ENCODE assay signal across 1 cellular context in the genomic region with DNA sequence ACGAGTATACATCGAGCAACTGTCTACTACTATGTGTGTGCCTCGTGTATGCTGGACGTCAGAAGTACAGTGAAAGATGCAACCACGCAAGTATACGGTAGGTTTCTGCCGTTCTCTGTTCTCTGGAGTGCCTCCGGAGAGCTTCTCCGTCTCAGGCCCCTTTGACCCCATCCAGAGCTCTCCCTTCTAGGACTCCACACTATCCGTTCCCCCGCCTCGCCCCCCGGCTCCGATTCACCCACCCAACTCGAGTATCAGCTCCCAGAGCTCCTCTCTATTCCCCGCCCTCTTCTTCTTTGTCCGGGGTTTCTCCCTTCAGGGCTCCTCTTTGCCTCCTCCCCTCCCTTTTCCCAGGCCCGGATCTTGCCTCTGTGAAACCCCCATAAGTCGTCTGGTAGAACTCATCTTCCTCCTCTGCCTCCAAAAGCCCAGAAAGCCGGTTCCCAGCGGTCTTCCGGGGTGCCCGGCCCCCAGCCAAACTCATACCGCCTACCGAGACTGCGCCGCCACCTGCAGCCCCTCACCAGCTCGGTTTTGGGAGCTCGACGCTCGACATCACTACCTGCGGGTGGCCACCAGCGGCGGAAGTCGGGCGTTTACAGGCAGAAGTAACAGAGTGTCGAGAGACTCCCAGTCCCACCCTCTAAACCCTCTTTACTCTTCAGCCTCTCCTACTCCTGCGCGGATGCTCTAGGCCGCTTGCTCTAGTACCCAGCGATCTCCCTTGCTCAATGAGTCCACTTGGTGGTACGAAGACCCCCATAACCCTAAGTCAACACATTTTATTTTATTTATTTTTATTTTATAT.
TF ChIP-seq lines count a peak whose summit lies in the region.

A gene with protein sequence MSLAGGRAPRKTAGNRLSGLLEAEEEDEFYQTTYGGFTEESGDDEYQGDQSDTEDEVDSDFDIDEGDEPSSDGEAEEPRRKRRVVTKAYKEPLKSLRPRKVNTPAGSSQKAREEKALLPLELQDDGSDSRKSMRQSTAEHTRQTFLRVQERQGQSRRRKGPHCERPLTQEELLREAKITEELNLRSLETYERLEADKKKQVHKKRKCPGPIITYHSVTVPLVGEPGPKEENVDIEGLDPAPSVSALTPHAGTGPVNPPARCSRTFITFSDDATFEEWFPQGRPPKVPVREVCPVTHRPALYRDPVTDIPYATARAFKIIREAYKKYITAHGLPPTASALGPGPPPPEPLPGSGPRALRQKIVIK (minus strand): TSS at position 560 of the 808 bp plus-strand sequence. CDS start 76 bp downstream, at position 484.

TF ChIP-seq in HepG2, 621 proteins besides CTCF, POLR2A, EP300 and RAD21 (continued from another document and continues in another):
- TF ChIP-seq ARID4A (CRISPR knock-in tag; IDR thresholded peaks at IDR 0.05; ENCODE audit: borderline replicate concordance): peak; percentile 92
- no peak for TF ChIP-seq DZIP1 (CRISPR knock-in tag; IDR thresholded peaks at IDR 0.05)
- TF ChIP-seq EEA1 (CRISPR knock-in tag; IDR thresholded peaks at IDR 0.05; ENCODE audit: borderline replicate concordance): peak; percentile 65; the same call in 1 of the 2 replicates
- TF ChIP-seq, protein P1, sequence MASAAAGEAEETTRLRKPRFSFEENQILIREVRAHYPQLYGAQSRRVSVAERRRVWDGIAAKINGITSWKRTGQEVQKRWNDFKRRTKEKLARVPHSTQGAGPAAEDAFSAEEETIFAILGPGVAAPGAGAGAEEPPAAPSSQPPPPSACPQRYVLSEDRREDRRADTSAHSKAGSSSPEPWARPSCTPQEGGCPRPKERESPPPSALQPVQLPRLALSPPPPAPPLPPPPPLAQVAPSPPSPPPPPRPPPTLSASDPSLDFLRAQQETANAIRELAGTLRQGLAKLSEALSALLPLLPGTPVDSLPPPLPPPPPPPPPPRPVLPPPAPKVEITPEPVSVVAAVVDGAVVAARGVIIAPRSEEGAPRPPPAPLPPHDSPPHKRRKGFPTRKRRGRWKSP (CRISPR knock-in tag; IDR thresholded peaks at IDR 0.05): peak; percentile 65
- TF ChIP-seq ZBTB39 (CRISPR knock-in tag; IDR thresholded peaks at IDR 0.05): no peak
- TF ChIP-seq FIP1L1 (IDR thresholded peaks at IDR 0.05; ENCODE audit: borderline replicate concordance, insufficient read depth, low read depth, low read length): no peak
- TF ChIP-seq ZNF790 (CRISPR knock-in tag; IDR thresholded peaks at IDR 0.05; ENCODE audit: borderline replicate concordance): no peak
- peak; percentile 78; the same call in 1 of the 2 replicates for TF ChIP-seq MED13 (CRISPR knock-in tag; IDR thresholded peaks at IDR 0.05)
- TF ChIP-seq PAX8 (CRISPR knock-in tag; IDR thresholded peaks at IDR 0.05; ENCODE audit: borderline replicate concordance): no peak
- no peak for TF ChIP-seq ZNF747 (CRISPR knock-in tag; IDR thresholded peaks at IDR 0.05; ENCODE audit: borderline replicate concordance)
- no peak for TF ChIP-seq CHCHD3 (CRISPR knock-in tag; IDR thresholded peaks at IDR 0.05)
- TF ChIP-seq SALL1 (CRISPR knock-in tag; IDR thresholded peaks at IDR 0.05): peak; percentile 86
- TF ChIP-seq MAFK (conservative IDR thresholded peaks at IDR 0.05 in 1 of 2, IDR thresholded peaks at IDR 0.05 in 1 of 2; ENCODE audit: low read length in 2 of 2): peak in 1 of 2 experiments; percentile 10; a peak in 1 of 4 replicates
- no peak for TF ChIP-seq DNMT3B (CRISPR knock-in tag; conservative IDR thresholded peaks at IDR 0.05)
- no peak for TF ChIP-seq CHD4 (IDR thresholded peaks at IDR 0.05; ENCODE audit: borderline replicate concordance, low read length)
- no peak for TF ChIP-seq KLF9 (CRISPR knock-in tag; IDR thresholded peaks at IDR 0.05; ENCODE audit: low read depth)
- no peak for TF ChIP-seq ZKSCAN5 (CRISPR knock-in tag; IDR thresholded peaks at IDR 0.05)
- peak; percentile 75; the same call in 1 of the 2 replicates for TF ChIP-seq TOPORS (CRISPR knock-in tag; IDR thresholded peaks at IDR 0.05)
- peak; percentile 76 for TF ChIP-seq RXRB (CRISPR knock-in tag; IDR thresholded peaks at IDR 0.05; ENCODE audit: borderline replicate concordance)
- peak; percentile 84 for TF ChIP-seq ZNF335 (CRISPR knock-in tag; IDR thresholded peaks at IDR 0.05)
- TF ChIP-seq SMAD1 (CRISPR knock-in tag; IDR thresholded peaks at IDR 0.05; ENCODE audit: borderline replicate concordance, low read depth): no peak
- no peak for TF ChIP-seq ZNF260 (CRISPR knock-in tag; IDR thresholded peaks at IDR 0.05; ENCODE audit: borderline replicate concordance, low read depth)
- TF ChIP-seq HNF1B (CRISPR knock-in tag; IDR thresholded peaks at IDR 0.05): peak; percentile 78
- TF ChIP-seq ZSCAN5A (CRISPR knock-in tag; IDR thresholded peaks at IDR 0.05; ENCODE audit: borderline replicate concordance): no peak
- no peak for TF ChIP-seq MAFF (IDR thresholded peaks at IDR 0.05; ENCODE audit: low read depth, low read length)
- TF ChIP-seq ZNF660 (CRISPR knock-in tag; IDR thresholded peaks at IDR 0.05; ENCODE audit: borderline replicate concordance, low read depth): no peak
- TF ChIP-seq MXD1 (CRISPR knock-in tag; IDR thresholded peaks at IDR 0.05): peak; percentile 57; the same call in 1 of the 2 replicates
- TF ChIP-seq, protein P2, sequence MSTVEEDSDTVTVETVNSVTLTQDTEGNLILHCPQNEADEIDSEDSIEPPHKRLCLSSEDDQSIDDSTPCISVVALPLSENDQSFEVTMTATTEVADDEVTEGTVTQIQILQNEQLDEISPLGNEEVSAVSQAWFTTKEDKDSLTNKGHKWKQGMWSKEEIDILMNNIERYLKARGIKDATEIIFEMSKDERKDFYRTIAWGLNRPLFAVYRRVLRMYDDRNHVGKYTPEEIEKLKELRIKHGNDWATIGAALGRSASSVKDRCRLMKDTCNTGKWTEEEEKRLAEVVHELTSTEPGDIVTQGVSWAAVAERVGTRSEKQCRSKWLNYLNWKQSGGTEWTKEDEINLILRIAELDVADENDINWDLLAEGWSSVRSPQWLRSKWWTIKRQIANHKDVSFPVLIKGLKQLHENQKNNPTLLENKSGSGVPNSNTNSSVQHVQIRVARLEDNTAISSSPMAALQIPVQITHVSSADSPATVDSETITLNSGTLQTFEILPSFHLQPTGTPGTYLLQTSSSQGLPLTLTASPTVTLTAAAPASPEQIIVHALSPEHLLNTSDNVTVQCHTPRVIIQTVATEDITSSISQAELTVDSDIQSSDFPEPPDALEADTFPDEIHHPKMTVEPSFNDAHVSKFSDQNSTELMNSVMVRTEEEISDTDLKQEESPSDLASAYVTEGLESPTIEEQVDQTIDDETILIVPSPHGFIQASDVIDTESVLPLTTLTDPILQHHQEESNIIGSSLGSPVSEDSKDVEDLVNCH (CRISPR knock-in tag; IDR thresholded peaks at IDR 0.05): no peak
- TF ChIP-seq ZNF652 (CRISPR knock-in tag; IDR thresholded peaks at IDR 0.05; ENCODE audit: borderline replicate concordance, low read depth): peak; percentile 43; the same call in 1 of the 2 replicates
- TF ChIP-seq KDM4B (CRISPR knock-in tag; IDR thresholded peaks at IDR 0.05): peak; percentile 79; the same call in 1 of the 2 replicates
- no peak for TF ChIP-seq GLI4 (CRISPR knock-in tag; IDR thresholded peaks at IDR 0.05; ENCODE audit: borderline replicate concordance)
- no peak for TF ChIP-seq PAWR (CRISPR knock-in tag; IDR thresholded peaks at IDR 0.05; ENCODE audit: borderline replicate concordance)
- no peak for TF ChIP-seq ZNF17 (CRISPR knock-in tag; IDR thresholded peaks at IDR 0.05)
- 0 out of 2 replicates have a peak, but pooled peaks have one; percentile 53 for TF ChIP-seq ZBTB43 (CRISPR knock-in tag; conservative IDR thresholded peaks at IDR 0.05)
